20 cellular contexts compared by ENCODE assay signal in the genomic region with DNA sequence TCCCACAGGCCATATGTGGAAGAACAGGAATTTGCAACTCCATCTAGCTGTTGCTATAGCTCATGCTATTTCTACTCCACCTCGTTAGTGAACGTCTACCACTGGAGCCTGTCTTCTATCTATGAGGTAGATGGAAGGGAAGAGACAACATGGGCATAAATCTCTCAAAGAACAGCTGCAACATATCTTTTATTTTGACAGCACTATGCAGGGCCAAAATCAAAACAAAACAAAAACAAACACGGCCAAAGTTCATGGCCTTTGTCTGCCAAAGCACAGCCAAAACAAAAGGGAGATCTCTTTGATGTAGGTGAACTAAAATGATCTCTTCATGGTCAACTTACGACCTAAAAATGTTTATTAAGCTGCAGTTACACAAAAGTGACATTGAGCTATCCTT.
"Had no signal": no experiment of that assay in that cellular context is flagged by ENCODE, and none has a peak within 500 bp of the region (broad histone marks: within the 10 kb centered on the region; RNA-seq: fewer than 3 reads in every experiment).

No MANE protein-coding gene starts in this region.

- H3K27me3 ChIP-seq: suprapubic skin, thyroid gland, upper lobe of left lung, vagina had no signal

- H3K36me3 ChIP-seq: left ventricle myocardium inferior, suprapubic skin, thyroid gland, upper lobe of left lung, vagina had no signal

- H3K4me3 ChIP-seq: left ventricle myocardium inferior, lung, suprapubic skin, thyroid gland, upper lobe of left lung, vagina had no signal

- DNase-seq: cerebellar nuclear complex; dermis blood vessel endothelial cell; endodermal cell; erythroblast; foreskin melanocyte; islet precursor cell; left ventricle myocardium inferior; mesenchymal stem cell; midbrain; naive thymus-derived CD4-positive, alpha-beta T cell; nephron progenitor cell; stimulated activated CD4-positive, alpha-beta T cell treated with anti-CD3 and anti-CD28 coated beads, Interleukin-4, amount 100 ng/mL, for 1 hour; stimulated activated CD8-positive, alpha-beta memory T cell treated with anti-CD3 and anti-CD28 coated beads, Interleukin-4, amount 100 ng/mL, for 48 hours; stimulated activated naive CD8-positive, alpha-beta T cell treated with anti-CD3 and anti-CD28 coated beads, Interleukin-15, Interleukin-2, amounts not matched to agents 100 U/mL and 50 U/mL, for 24 hours; thyroid gland; upper lobe of left lung had no signal

- H3K9me3 ChIP-seq: suprapubic skin, thyroid gland, upper lobe of left lung, vagina had no signal

- H3K4me1 ChIP-seq: left ventricle myocardium inferior, suprapubic skin, thyroid gland, upper lobe of left lung, vagina had no signal

- ATAC-seq: naive thymus-derived CD4-positive, alpha-beta T cell; stimulated activated effector memory CD8-positive, alpha-beta T cell treated with anti-CD3 and anti-CD28 coated beads, Interleukin-12 subunit alpha, Interleukin-12 subunit beta, amount 100 ng/mL, for 72 hours; stimulated activated naive CD8-positive, alpha-beta T cell treated with anti-CD3 and anti-CD28 coated beads, Interleukin-15, Interleukin-2, amounts not matched to agents 100 U/mL and 50 U/mL, for 24 hours had no signal

- H3K27ac ChIP-seq: left ventricle myocardium inferior, suprapubic skin, thyroid gland, upper lobe of left lung, vagina had no signal
